15 cellular contexts compared by ENCODE assay signal in genomic region chr5:67082941-67083340, GRCh38.
DNase-seq lines count a peak whose midpoint lies in the region; ATAC-seq, FAIRE-seq and TF ChIP-seq lines count a peak whose summit lies in the region.
"Had no signal": no experiment of that assay in that cellular context is flagged by ENCODE, and none has a peak within 500 bp of the region (broad histone marks: within the 10 kb centered on the region; RNA-seq: fewer than 3 reads in every experiment).

No MANE protein-coding gene starts in this region.

- H3K27me3 Mint-ChIP-seq in immature natural killer cell (ENCODE audit: low read depth in 3 of 3) (peaks cover 0 to 2% (median 0%) of the 10 kb centered on the region in 3 donors), nephron progenitor cell (ENCODE audit: low read depth, poor library complexity) (peaks cover 2% of the 10 kb centered on the region)
- no peaks in the 10 kb centered on the region for H3K27me3 Mint-ChIP-seq in activated CD8-positive, alpha-beta T cell treated with anti-CD3 and anti-CD28 coated beads, Interleukin-2, amount 10 ng/mL, durations not matched to agents 7 days and 5 days (ENCODE audit: low read depth)

- POLR2A ChIA-PET in activated CD8-positive, alpha-beta T cell treated with anti-CD3 and anti-CD28 coated beads, Interleukin-2, amount 10 ng/mL, durations not matched to agents 7 days and 5 days (lab: Charles Lee) = no interaction called here

- H3K4me3 ChIP-seq in fibroblast of pulmonary artery (replicated peaks; ENCODE audit: low read depth, low read length) (no peak overlapping the region), pancreas (no peak overlapping the region)
- H3K4me3 ChIP-seq: GM23338 had no signal

- H3K27ac Mint-ChIP-seq in immature natural killer cell (no peak overlapping the region), nephron progenitor cell (no peak overlapping the region)
- no peak overlapping the region for H3K27ac Mint-ChIP-seq in activated CD8-positive, alpha-beta T cell treated with anti-CD3 and anti-CD28 coated beads, Interleukin-2, amount 10 ng/mL, durations not matched to agents 7 days and 5 days
- H3K27ac Mint-ChIP-seq: CD14-positive monocyte; CD8-positive, alpha-beta T cell; GM23338 had no signal

- intact Hi-C loops in pancreas (cut with DNase I) = no loop called here

- no peaks in the 10 kb centered on the region for H3K9me3 Mint-ChIP-seq in immature natural killer cell
- no peaks in the 10 kb centered on the region for H3K9me3 Mint-ChIP-seq in activated CD8-positive, alpha-beta T cell treated with anti-CD3 and anti-CD28 coated beads, Interleukin-2, amount 10 ng/mL, durations not matched to agents 7 days and 5 days (ENCODE audit: insufficient read depth)
- no peaks in the 10 kb centered on the region for H3K9me3 Mint-ChIP-seq in nephron progenitor cell
- H3K9me3 Mint-ChIP-seq: CD14-positive monocyte; CD8-positive, alpha-beta T cell; GM23338 had no signal

- DNase-seq in NCI-H226 (peak; percentile 33), fibroblast of pulmonary artery (ENCODE audit: low read depth) (peak; percentile 34), pancreas (no peak), immature natural killer cell (no peak), cerebellar cortex (ENCODE audit: low spot score) (no peak), nephron progenitor cell (no peak)
- DNase-seq in activated CD8-positive, alpha-beta T cell treated with anti-CD3 and anti-CD28 coated beads, Interleukin-2, amount 10 ng/mL, durations not matched to agents 7 days and 5 days = no peak
- DNase-seq: CD8-positive, alpha-beta T cell; COR-L47; DND-41; GDM1; H7 had no signal

- H3K4me3 Mint-ChIP-seq in immature natural killer cell = no peak overlapping the region
- H3K4me3 Mint-ChIP-seq in activated CD8-positive, alpha-beta T cell treated with anti-CD3 and anti-CD28 coated beads, Interleukin-2, amount 10 ng/mL, durations not matched to agents 7 days and 5 days = no peak overlapping the region
- no peak overlapping the region for H3K4me3 Mint-ChIP-seq in nephron progenitor cell
- H3K4me3 Mint-ChIP-seq: CD14-positive monocyte; CD8-positive, alpha-beta T cell; GM23338 had no signal

- H3K27me3 ChIP-seq in pancreas = no peaks in the 10 kb centered on the region

- no peaks in the 10 kb centered on the region for H3K36me3 ChIP-seq in pancreas

- H3K4me1 Mint-ChIP-seq in immature natural killer cell = no peaks in the 10 kb centered on the region
- no peaks in the 10 kb centered on the region for H3K4me1 Mint-ChIP-seq in activated CD8-positive, alpha-beta T cell treated with anti-CD3 and anti-CD28 coated beads, Interleukin-2, amount 10 ng/mL, durations not matched to agents 7 days and 5 days (ENCODE audit: low read depth)
- H3K4me1 Mint-ChIP-seq in nephron progenitor cell = peaks cover 25% of the 10 kb centered on the region
- H3K4me1 Mint-ChIP-seq: GM23338 had no signal

- FAIRE-seq in pancreas (lab: Jason Lieb, UNC) = no peak
- FAIRE-seq: GM12892 had no signal

- 45 to 57% methylated on average over 1 of the region's 1 CpG for WGBS in pancreas, 2 donors

- CTCF ChIA-PET in activated CD8-positive, alpha-beta T cell treated with anti-CD3 and anti-CD28 coated beads, Interleukin-2, amount 10 ng/mL, durations not matched to agents 7 days and 5 days (lab: Charles Lee) = no interaction called here

- peaks cover 0 to 31% (median 8%) of the 10 kb centered on the region in 3 donors for H3K4me1 ChIP-seq in pancreas

- no peak for TF ChIP-seq CTCF in fibroblast of pulmonary artery (IDR thresholded peaks at IDR 0.05; ENCODE audit: low read length, missing control alignments)
- TF ChIP-seq CTCF in pancreas (IDR thresholded peaks at IDR 0.05) = no peak
- TF ChIP-seq CTCF in nephron progenitor cell (IDR thresholded peaks at IDR 0.05) = no peak

- peak in 3 of 4 donors; percentile 48 to 56 (median 56) for ATAC-seq in pancreas
- ATAC-seq in activated CD8-positive, alpha-beta T cell treated with anti-CD3 and anti-CD28 coated beads, Interleukin-2, amount 10 ng/mL, durations not matched to agents 7 days and 5 days = no peak
- ATAC-seq: CD8-positive, alpha-beta T cell; GM23338 had no signal

- no peaks in the 10 kb centered on the region for H3K36me3 Mint-ChIP-seq in immature natural killer cell
- H3K36me3 Mint-ChIP-seq in activated CD8-positive, alpha-beta T cell treated with anti-CD3 and anti-CD28 coated beads, Interleukin-2, amount 10 ng/mL, durations not matched to agents 7 days and 5 days (ENCODE audit: low read depth) = no peaks in the 10 kb centered on the region
- H3K36me3 Mint-ChIP-seq in nephron progenitor cell (ENCODE audit: low read depth) = no peaks in the 10 kb centered on the region
- H3K36me3 Mint-ChIP-seq: CD14-positive monocyte; CD8-positive, alpha-beta T cell had no signal

- peak overlapping the region in 3 of 4 donors; percentile 9 to 42 (median 13) for H3K27ac ChIP-seq in pancreas

- H3K9me3 ChIP-seq in pancreas = no peaks in the 10 kb centered on the region

Comparison
In these comparisons a context has a peak if more than half of its experiments do, and no peak if none do; other contexts are left out.
1. DNase-seq: peak in NCI-H226 (single experiment) and fibroblast of pulmonary artery (single experiment); none in pancreas (0 of 6), immature natural killer cell (0 of 3), activated CD8-positive, alpha-beta T cell treated with anti-CD3 and anti-CD28 coated beads, Interleukin-2, amount 10 ng/mL, durations not matched to agents 7 days and 5 days (single experiment), cerebellar cortex (single experiment) and nephron progenitor cell (single experiment).